ENCODE assay signal across 28 cellular contexts in the genomic region with DNA sequence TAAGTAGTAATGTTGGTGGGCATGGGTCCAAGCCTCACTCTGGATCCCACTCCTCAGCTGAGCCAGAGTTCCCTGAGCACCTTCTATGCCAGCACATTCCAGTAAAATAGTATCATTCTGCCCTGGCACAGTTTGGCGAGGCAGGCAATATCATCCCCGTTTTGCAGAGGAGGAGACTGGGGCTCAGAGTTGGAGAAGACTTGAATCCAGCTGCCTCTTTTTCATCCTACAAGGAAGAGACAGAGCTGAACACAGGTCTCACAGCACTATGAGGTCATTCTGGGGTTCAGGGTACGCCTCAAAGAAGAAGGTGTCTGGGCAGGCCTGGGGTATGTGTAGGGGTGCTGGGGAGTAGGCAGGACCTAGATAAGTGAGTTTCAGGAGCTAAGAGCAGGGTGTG.
"Had no signal": no experiment of that assay in that cellular context is flagged by ENCODE, and none has a peak within 500 bp of the region (broad histone marks: within the 10 kb centered on the region; RNA-seq: fewer than 3 reads in every experiment).

No MANE protein-coding gene starts in this region.

- H3K36me3 ChIP-seq: breast epithelium, sigmoid colon, transverse colon, uterus, WERI-Rb-1 had no signal

- H3K36me3 Mint-ChIP-seq: activated naive CD8-positive, alpha-beta T cell treated with anti-CD3 and anti-CD28 coated beads, Interleukin-2, amount 10 ng/mL, durations not matched to agents 7 days and 5 days had no signal

- H3K79me2 ChIP-seq: hepatocyte had no signal

- H3K4me3 ChIP-seq: breast epithelium, hepatocyte, sigmoid colon, smooth muscle cell, transverse colon, uterus had no signal

- H2AFZ ChIP-seq: hepatocyte had no signal

- H3K9me3 Mint-ChIP-seq: activated naive CD8-positive, alpha-beta T cell treated with anti-CD3 and anti-CD28 coated beads, Interleukin-2, amount 10 ng/mL, durations not matched to agents 7 days and 5 days; activated T-cell treated with anti-CD3 and anti-CD28 coated beads, Interleukin-2, amount 50 U/mL, for 24 hours; activated T-helper 17 cell treated with anti-CD3 and anti-CD28 coated beads, Interleukin-2, amount 50 U/mL, for 72 hours; immature natural killer cell; stimulated activated naive B cell treated with anti-CD40 and anti-IgM and Interleukin-4, amounts not matched to agents 10 μg/mL and 1 μg/mL and 100 μg/mL, for 72 hours had no signal

- H3K4me2 ChIP-seq: hepatocyte, smooth muscle cell had no signal

- DNase-seq: activated CD4-positive, alpha-beta T cell treated with anti-CD3 and anti-CD28 coated beads, Interleukin-2, amount 50 U/mL, for 4 hours; activated CD8-positive, alpha-beta memory T cell treated with anti-CD3 and anti-CD28 coated beads for 24 hours; activated CD8-positive, alpha-beta memory T cell treated with anti-CD3 and anti-CD28 coated beads, Interleukin-2, amount 50 U/mL, for 4 hours; activated naive CD4-positive, alpha-beta T cell treated with Interleukin-2 at 50 U/mL for 16 hours; activated naive CD8-positive, alpha-beta T cell treated with anti-CD3 and anti-CD28 coated beads, Interleukin-2, amount 10 ng/mL, durations not matched to agents 7 days and 5 days; activated T-cell treated with anti-CD3 and anti-CD28 coated beads, Interleukin-2, amount 50 U/mL, for 24 hours; amniotic stem cell; foreskin melanocyte; immature natural killer cell; left ventricle myocardium superior; naive B cell; retina; sigmoid colon; stimulated activated CD4-positive, alpha-beta T cell treated with anti-CD3 and anti-CD28 coated beads, Interleukin-15, amount 100 ng/mL, for 24 hours; stimulated activated CD4-positive, alpha-beta T cell treated with anti-CD3 and anti-CD28 coated beads, Interleukin-2, amount 100 ng/mL, for 48 hours; stimulated activated CD8-positive, alpha-beta memory T cell treated with anti-CD3 and anti-CD28 coated beads, Interleukin-4, amount 100 ng/mL, for 48 hours; stimulated activated naive B cell treated with anti-CD40 and anti-IgM and Interleukin-4, amounts not matched to agents 10 μg/mL and 1 μg/mL and 100 μg/mL, for 72 hours; T-helper 1 cell; transverse colon; uterus; WERI-Rb-1 had no signal

- ATAC-seq: activated T-helper 17 cell treated with anti-CD3 and anti-CD28 coated beads, Interleukin-2, amount 50 U/mL, for 72 hours; left ventricle myocardium superior; stimulated activated naive B cell treated with anti-CD40 and anti-IgM and Interleukin-4, amounts not matched to agents 10 μg/mL and 1 μg/mL and 100 μg/mL, for 72 hours had no signal

- H3K27me3 Mint-ChIP-seq: activated naive CD8-positive, alpha-beta T cell treated with anti-CD3 and anti-CD28 coated beads, Interleukin-2, amount 10 ng/mL, durations not matched to agents 7 days and 5 days; activated T-cell treated with anti-CD3 and anti-CD28 coated beads, Interleukin-2, amount 50 U/mL, for 24 hours; activated T-helper 17 cell treated with anti-CD3 and anti-CD28 coated beads, Interleukin-2, amount 50 U/mL, for 72 hours; naive B cell; stimulated activated naive B cell treated with anti-CD40 and anti-IgM and Interleukin-4, amounts not matched to agents 10 μg/mL and 1 μg/mL and 100 μg/mL, for 72 hours had no signal

- FAIRE-seq: endometrium, TTC549 had no signal

- H3K27ac ChIP-seq: breast epithelium, hepatocyte, sigmoid colon, transverse colon, uterus, WERI-Rb-1 had no signal

- H3K9me3 ChIP-seq: breast epithelium, sigmoid colon, transverse colon, uterus had no signal

- H3K4me3 Mint-ChIP-seq: activated naive CD8-positive, alpha-beta T cell treated with anti-CD3 and anti-CD28 coated beads, Interleukin-2, amount 10 ng/mL, durations not matched to agents 7 days and 5 days; activated T-cell treated with anti-CD3 and anti-CD28 coated beads, Interleukin-2, amount 50 U/mL, for 24 hours; activated T-helper 17 cell treated with anti-CD3 and anti-CD28 coated beads, Interleukin-2, amount 50 U/mL, for 72 hours; immature natural killer cell; naive B cell; stimulated activated naive B cell treated with anti-CD40 and anti-IgM and Interleukin-4, amounts not matched to agents 10 μg/mL and 1 μg/mL and 100 μg/mL, for 72 hours had no signal

- H3K27ac Mint-ChIP-seq: activated naive CD8-positive, alpha-beta T cell treated with anti-CD3 and anti-CD28 coated beads, Interleukin-2, amount 10 ng/mL, durations not matched to agents 7 days and 5 days; activated T-cell treated with anti-CD3 and anti-CD28 coated beads, Interleukin-2, amount 50 U/mL, for 24 hours; activated T-helper 17 cell treated with anti-CD3 and anti-CD28 coated beads, Interleukin-2, amount 50 U/mL, for 72 hours; immature natural killer cell; naive B cell; progenitor cell of endocrine pancreas; stimulated activated naive B cell treated with anti-CD40 and anti-IgM and Interleukin-4, amounts not matched to agents 10 μg/mL and 1 μg/mL and 100 μg/mL, for 72 hours had no signal

- H3K27me3 ChIP-seq: breast epithelium, hepatocyte, sigmoid colon, transverse colon, uterus had no signal

- H3K4me1 ChIP-seq: breast epithelium, sigmoid colon, transverse colon, uterus had no signal

- H3K4me1 Mint-ChIP-seq: activated naive CD8-positive, alpha-beta T cell treated with anti-CD3 and anti-CD28 coated beads, Interleukin-2, amount 10 ng/mL, durations not matched to agents 7 days and 5 days; activated T-helper 17 cell treated with anti-CD3 and anti-CD28 coated beads, Interleukin-2, amount 50 U/mL, for 72 hours; immature natural killer cell; naive B cell; stimulated activated naive B cell treated with anti-CD40 and anti-IgM and Interleukin-4, amounts not matched to agents 10 μg/mL and 1 μg/mL and 100 μg/mL, for 72 hours had no signal
